Comparison of ENCODE assay signal across 2 cellular contexts in the genomic region with DNA sequence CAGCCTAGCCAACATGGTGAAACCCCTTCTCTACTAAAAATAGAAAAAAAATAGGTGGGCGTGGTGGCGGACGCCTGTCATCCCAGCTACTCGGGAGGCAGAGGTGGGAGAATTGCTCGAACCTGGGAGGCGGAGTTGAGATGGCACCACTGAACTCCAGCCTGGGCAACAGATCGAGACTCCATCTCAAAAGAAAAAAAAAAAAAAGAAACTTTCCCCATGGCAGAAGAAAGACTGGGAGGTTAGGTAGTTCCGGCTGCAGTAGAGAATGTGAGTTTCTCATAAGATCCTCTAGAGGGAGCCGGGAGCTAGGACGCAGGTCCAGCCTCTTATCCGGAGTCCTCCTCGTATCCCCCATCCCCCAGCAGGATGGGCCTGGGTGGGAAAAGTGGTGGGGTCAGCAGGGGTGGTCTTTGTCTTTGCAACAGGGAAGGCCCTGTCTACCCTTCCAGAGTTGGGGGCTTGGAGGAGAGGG.
A peak's percentile ranks its signal among the peaks of the same experiment; 100 is the strongest.
TF ChIP-seq lines count a peak whose summit lies in the region.

No MANE protein-coding gene starts in this region.

TF ChIP-seq in Ishikawa, 13 proteins besides CTCF, POLR2A, EP300 and RAD21:
- TF ChIP-seq CEBPB (IDR thresholded peaks at IDR 0.05) (no peak), TEAD4 (IDR thresholded peaks at IDR 0.05) (0 out of 2 replicates have a peak, but pooled peaks have one; percentile 18), ZBTB7A (IDR thresholded peaks at IDR 0.05; ENCODE audit: low read depth) (0 out of 2 replicates have a peak, but pooled peaks have one; percentile 32), YY1 (IDR thresholded peaks at IDR 0.05; ENCODE audit: low read depth) (no peak), CREB1 (IDR thresholded peaks at IDR 0.05; ENCODE audit: low read depth) (no peak)
- TF ChIP-seq, protein P1, sequence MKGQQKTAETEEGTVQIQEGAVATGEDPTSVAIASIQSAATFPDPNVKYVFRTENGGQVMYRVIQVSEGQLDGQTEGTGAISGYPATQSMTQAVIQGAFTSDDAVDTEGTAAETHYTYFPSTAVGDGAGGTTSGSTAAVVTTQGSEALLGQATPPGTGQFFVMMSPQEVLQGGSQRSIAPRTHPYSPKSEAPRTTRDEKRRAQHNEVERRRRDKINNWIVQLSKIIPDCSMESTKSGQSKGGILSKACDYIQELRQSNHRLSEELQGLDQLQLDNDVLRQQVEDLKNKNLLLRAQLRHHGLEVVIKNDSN (IDR thresholded peaks at IDR 0.05) = no peak

TF ChIP-seq in K562, 482 proteins besides CTCF, POLR2A, EP300 and RAD21:
- no peak for TF ChIP-seq TAF7 (tag; IDR thresholded peaks at IDR 0.05)
- TF ChIP-seq CREM (IDR thresholded peaks at IDR 0.05; ENCODE audit: low read depth) = 0 out of 2 replicates have a peak, but pooled peaks have one; percentile 32
- peak; percentile 77; the same call in 1 of the 2 replicates for TF ChIP-seq LARP7 (IDR thresholded peaks at IDR 0.05)
- peak; percentile 56; the same call in 1 of the 2 replicates for TF ChIP-seq ARID2 (IDR thresholded peaks at IDR 0.05)
- TF ChIP-seq ATF3 (IDR thresholded peaks at IDR 0.05) = no peak
- 0 out of 2 replicates have a peak, but pooled peaks have one; percentile 7 for TF ChIP-seq ATF3 (CRISPR knock-in tag; conservative IDR thresholded peaks at IDR 0.05)
- TF ChIP-seq BCOR (IDR thresholded peaks at IDR 0.05) = peak; percentile 39; the same call in 1 of the 2 replicates
- TF ChIP-seq ZNF384 (IDR thresholded peaks at IDR 0.05; ENCODE audit: low read depth, low read length) = peak; percentile 55; the same call in 1 of the 2 replicates
- TF ChIP-seq, protein P2, sequence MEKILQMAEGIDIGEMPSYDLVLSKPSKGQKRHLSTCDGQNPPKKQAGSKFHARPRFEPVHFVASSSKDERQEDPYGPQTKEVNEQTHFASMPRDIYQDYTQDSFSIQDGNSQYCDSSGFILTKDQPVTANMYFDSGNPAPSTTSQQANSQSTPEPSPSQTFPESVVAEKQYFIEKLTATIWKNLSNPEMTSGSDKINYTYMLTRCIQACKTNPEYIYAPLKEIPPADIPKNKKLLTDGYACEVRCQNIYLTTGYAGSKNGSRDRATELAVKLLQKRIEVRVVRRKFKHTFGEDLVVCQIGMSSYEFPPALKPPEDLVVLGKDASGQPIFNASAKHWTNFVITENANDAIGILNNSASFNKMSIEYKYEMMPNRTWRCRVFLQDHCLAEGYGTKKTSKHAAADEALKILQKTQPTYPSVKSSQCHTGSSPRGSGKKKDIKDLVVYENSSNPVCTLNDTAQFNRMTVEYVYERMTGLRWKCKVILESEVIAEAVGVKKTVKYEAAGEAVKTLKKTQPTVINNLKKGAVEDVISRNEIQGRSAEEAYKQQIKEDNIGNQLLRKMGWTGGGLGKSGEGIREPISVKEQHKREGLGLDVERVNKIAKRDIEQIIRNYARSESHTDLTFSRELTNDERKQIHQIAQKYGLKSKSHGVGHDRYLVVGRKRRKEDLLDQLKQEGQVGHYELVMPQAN (IDR thresholded peaks at IDR 0.05; ENCODE audit: borderline replicate concordance) = peak; percentile 51; the same call in 1 of the 2 replicates
- TF ChIP-seq NBN (IDR thresholded peaks at IDR 0.05; ENCODE audit: low read depth) = 0 out of 2 replicates have a peak, but pooled peaks have one; percentile 28
- 0 out of 4 replicates have a peak, but pooled peaks of 1 of the 2 experiments have one; percentile 22 for TF ChIP-seq RCOR1 (IDR thresholded peaks at IDR 0.05; ENCODE audit: borderline replicate concordance in 1 of 2, low read depth in 2 of 2, low read length in 2 of 2)
- no peak for TF ChIP-seq KLF10 (CRISPR knock-in tag; IDR thresholded peaks at IDR 0.05)
- peak; percentile 54 for TF ChIP-seq CC2D1A (IDR thresholded peaks at IDR 0.05)
- TF ChIP-seq TRIM24 (IDR thresholded peaks at IDR 0.05) = 0 out of 4 replicates have a peak, but pooled peaks of 1 of the 2 experiments have one; percentile 28
- no peak for TF ChIP-seq IRF2 (CRISPR knock-in tag; IDR thresholded peaks at IDR 0.05)
- peak; percentile 68 for TF ChIP-seq CTCFL (IDR thresholded peaks at IDR 0.05; ENCODE audit: borderline replicate concordance, insufficient read depth, low read depth, low read length, poor library complexity, severe bottlenecking)
- TF ChIP-seq ARID3A (IDR thresholded peaks at IDR 0.05; ENCODE audit: borderline replicate concordance, low read depth, low read length) = no peak
- TF ChIP-seq HLTF (IDR thresholded peaks at IDR 0.05) = 0 out of 2 replicates have a peak, but pooled peaks have one; percentile 53
- 0 out of 2 replicates have a peak, but pooled peaks have one; percentile 14 for TF ChIP-seq EGR1 (conservative IDR thresholded peaks at IDR 0.05)
- TF ChIP-seq TEAD1 (CRISPR knock-in tag; IDR thresholded peaks at IDR 0.05) = peak in 1 of 2 experiments; percentile 52; a peak in 1 of 4 replicates
- peak; percentile 63; the same call in 1 of the 2 replicates for TF ChIP-seq ZBTB7A (IDR thresholded peaks at IDR 0.05; ENCODE audit: borderline replicate concordance, control insufficient read depth, low read depth, low read length)
- TF ChIP-seq, protein P3, sequence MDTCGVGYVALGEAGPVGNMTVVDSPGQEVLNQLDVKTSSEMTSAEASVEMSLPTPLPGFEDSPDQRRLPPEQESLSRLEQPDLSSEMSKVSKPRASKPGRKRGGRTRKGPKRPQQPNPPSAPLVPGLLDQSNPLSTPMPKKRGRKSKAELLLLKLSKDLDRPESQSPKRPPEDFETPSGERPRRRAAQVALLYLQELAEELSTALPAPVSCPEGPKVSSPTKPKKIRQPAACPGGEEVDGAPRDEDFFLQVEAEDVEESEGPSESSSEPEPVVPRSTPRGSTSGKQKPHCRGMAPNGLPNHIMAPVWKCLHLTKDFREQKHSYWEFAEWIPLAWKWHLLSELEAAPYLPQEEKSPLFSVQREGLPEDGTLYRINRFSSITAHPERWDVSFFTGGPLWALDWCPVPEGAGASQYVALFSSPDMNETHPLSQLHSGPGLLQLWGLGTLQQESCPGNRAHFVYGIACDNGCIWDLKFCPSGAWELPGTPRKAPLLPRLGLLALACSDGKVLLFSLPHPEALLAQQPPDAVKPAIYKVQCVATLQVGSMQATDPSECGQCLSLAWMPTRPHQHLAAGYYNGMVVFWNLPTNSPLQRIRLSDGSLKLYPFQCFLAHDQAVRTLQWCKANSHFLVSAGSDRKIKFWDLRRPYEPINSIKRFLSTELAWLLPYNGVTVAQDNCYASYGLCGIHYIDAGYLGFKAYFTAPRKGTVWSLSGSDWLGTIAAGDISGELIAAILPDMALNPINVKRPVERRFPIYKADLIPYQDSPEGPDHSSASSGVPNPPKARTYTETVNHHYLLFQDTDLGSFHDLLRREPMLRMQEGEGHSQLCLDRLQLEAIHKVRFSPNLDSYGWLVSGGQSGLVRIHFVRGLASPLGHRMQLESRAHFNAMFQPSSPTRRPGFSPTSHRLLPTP (IDR thresholded peaks at IDR 0.05; ENCODE audit: borderline replicate concordance, extremely low read depth, insufficient read length) = no peak
- TF ChIP-seq, protein P4, sequence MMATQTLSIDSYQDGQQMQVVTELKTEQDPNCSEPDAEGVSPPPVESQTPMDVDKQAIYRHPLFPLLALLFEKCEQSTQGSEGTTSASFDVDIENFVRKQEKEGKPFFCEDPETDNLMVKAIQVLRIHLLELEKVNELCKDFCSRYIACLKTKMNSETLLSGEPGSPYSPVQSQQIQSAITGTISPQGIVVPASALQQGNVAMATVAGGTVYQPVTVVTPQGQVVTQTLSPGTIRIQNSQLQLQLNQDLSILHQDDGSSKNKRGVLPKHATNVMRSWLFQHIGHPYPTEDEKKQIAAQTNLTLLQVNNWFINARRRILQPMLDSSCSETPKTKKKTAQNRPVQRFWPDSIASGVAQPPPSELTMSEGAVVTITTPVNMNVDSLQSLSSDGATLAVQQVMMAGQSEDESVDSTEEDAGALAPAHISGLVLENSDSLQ (IDR thresholded peaks at IDR 0.05) = 0 out of 2 replicates have a peak, but pooled peaks have one; percentile 15
- TF ChIP-seq ZNF263 (CRISPR knock-in tag; IDR thresholded peaks at IDR 0.05; ENCODE audit: borderline replicate concordance) = peak; percentile 73; the same call in 1 of the 2 replicates
- TF ChIP-seq ETV1 (tag; conservative IDR thresholded peaks at IDR 0.05; ENCODE audit: low read depth) = peak; percentile 34; the same call in 1 of the 2 replicates
- TF ChIP-seq ZNF121 (CRISPR knock-in tag; conservative IDR thresholded peaks at IDR 0.05) = peak; percentile 50
